Comparison of ENCODE assay signal across 10 cellular contexts in genomic region chr1:108117908-108118902, GRCh38.
A peak's percentile ranks its signal among the peaks of the same experiment; 100 is the strongest.
DNase-seq lines count a peak whose midpoint lies in the region; ATAC-seq and TF ChIP-seq lines count a peak whose summit lies in the region.
"Had no signal": no experiment of that assay in that cellular context is flagged by ENCODE, and none has a peak within 500 bp of the region (broad histone marks: within the 10 kb centered on the region; RNA-seq: fewer than 3 reads in every experiment).

No MANE protein-coding gene starts in this region.

- POLR2A ChIA-PET in IMR-90 (lab: Charles Lee; ENCODE audit: unreplicated experiment): no interaction called here
- POLR2A ChIA-PET in CD8-positive, alpha-beta T cell (lab: Charles Lee): no interaction called here

- no peak overlapping the region for H4K91ac ChIP-seq in IMR-90 (ENCODE audit: insufficient read depth, low read depth, low read length)

- no peak overlapping the region for H3K56ac ChIP-seq in IMR-90 (ENCODE audit: extremely low read depth, insufficient read depth, low read length)

- H2BK15ac ChIP-seq in IMR-90 (ENCODE audit: low read depth, low read length): no peak overlapping the region; the same call in 2 of the 3 replicates

- no peak overlapping the region for H3K27ac Mint-ChIP-seq in CD8-positive, alpha-beta T cell
- H3K27ac Mint-ChIP-seq: activated T-cell treated with anti-CD3 and anti-CD28 coated beads, Interleukin-2, amount 50 U/mL, for 72 hours had no signal

- no peak overlapping the region for H2AK5ac ChIP-seq in IMR-90 (ENCODE audit: low read depth, low read length)

- H3K4ac ChIP-seq in IMR-90 (ENCODE audit: low read depth, low read length): 0 out of 2 replicates have a peak overlapping the region, but pooled peaks have one; percentile 15

- H2BK20ac ChIP-seq in IMR-90 (ENCODE audit: low read depth, low read length): no peak overlapping the region

- no peak overlapping the region for H3K18ac ChIP-seq in IMR-90 (ENCODE audit: low read depth, low read length)

- TF ChIP-seq CTCF in IMR-90 (conservative IDR thresholded peaks at IDR 0.05; ENCODE audit: low read depth, low read length) (no peak), lower lobe of right lung (IDR thresholded peaks at IDR 0.05) (no peak)
- no peak for TF ChIP-seq CTCF in CD8-positive, alpha-beta T cell (IDR thresholded peaks at IDR 0.05)

- peak overlapping the region in 8 of 11 experiments; percentile 10 to 64 (median 52); a peak in 12 of 22 replicates for H3K9ac ChIP-seq in BLaER1 treated with 17β-estradiol and CSF1 and Interleukin-3, amounts not matched to agents 10 nM and 100 nM
- no peak overlapping the region for H3K9ac ChIP-seq in IMR-90 (ENCODE audit: low read depth, low read length)

- peak; percentile 76 for DNase-seq in IMR-90
- peak; percentile 22 for DNase-seq in T1000 (lab: John Stamatoyannopoulos, UW)
- peak; percentile 82 for DNase-seq in hepatic stellate cell (ENCODE audit: low spot score)
- no peak for DNase-seq in lower lobe of right lung
- no peak for DNase-seq in CD8-positive, alpha-beta T cell
- DNase-seq in NCI-H1694 treated with DMSO at 0.1 percent for 48 hours (lab: John Stamatoyannopoulos, UW): no peak
- DNase-seq: activated T-cell treated with anti-CD3 and anti-CD28 coated beads, Interleukin-2, amount 50 U/mL, for 72 hours; effector CD8-positive, alpha-beta T cell had no signal

- CTCF ChIA-PET in IMR-90 (lab: Yijun Ruan, JAX): interaction anchor here (1.2 kb wide), 1 partner anchor 83 kb away, joined by 3 read pairs; no protein-coding TSS in a partner anchor
- CTCF ChIA-PET in CD8-positive, alpha-beta T cell (lab: Charles Lee): interaction anchor here (1.0 to 2.1 kb wide), 4 partner anchors 10 to 336 kb away, joined by 3 to 23 read pairs (median 4); no protein-coding TSS in a partner anchor

- H2AK9ac ChIP-seq in IMR-90 (replicated peaks; ENCODE audit: low read depth, low read length, poor library complexity): no peak overlapping the region

- H3K79me1 ChIP-seq in IMR-90 (ENCODE audit: low read depth in 1 of 2, low read length in 2 of 2): no peaks in the 10 kb centered on the region

- no peaks in the 10 kb centered on the region for H3K36me3 Mint-ChIP-seq in CD8-positive, alpha-beta T cell

- H3K36me3 ChIP-seq in BLaER1 treated with 17β-estradiol and CSF1 and Interleukin-3, amounts not matched to agents 10 nM and 100 nM: no peaks in the 10 kb centered on the region
- H3K36me3 ChIP-seq in IMR-90 (ENCODE audit: control insufficient read depth, insufficient read depth, low read length): no peaks in the 10 kb centered on the region
- no peaks in the 10 kb centered on the region for H3K36me3 ChIP-seq in lower lobe of right lung
- no peaks in the 10 kb centered on the region for H3K36me3 ChIP-seq in CD8-positive, alpha-beta T cell (ENCODE audit: insufficient read depth, low read length)

- peaks cover 0 to 26% (median 17%) of the 10 kb centered on the region in 11 experiments; a peak in 13 of 22 replicates for H3K9me3 ChIP-seq in BLaER1 treated with 17β-estradiol and CSF1 and Interleukin-3, amounts not matched to agents 10 nM and 100 nM (replicated peaks in 1 of 11)
- H3K9me3 ChIP-seq in IMR-90 (ENCODE audit: control insufficient read depth, insufficient read depth, low read length) (no peaks in the 10 kb centered on the region), lower lobe of right lung (no peaks in the 10 kb centered on the region)
- no peaks in the 10 kb centered on the region for H3K9me3 ChIP-seq in CD8-positive, alpha-beta T cell (ENCODE audit: low read length)

- H3K9me3 Mint-ChIP-seq in CD8-positive, alpha-beta T cell: no peaks in the 10 kb centered on the region
- H3K9me3 Mint-ChIP-seq: activated T-cell treated with anti-CD3 and anti-CD28 coated beads, Interleukin-2, amount 50 U/mL, for 72 hours had no signal

- peaks cover 48 to 67% (median 63%) of the 10 kb centered on the region in 10 experiments for H3K4me1 ChIP-seq in BLaER1 treated with 17β-estradiol and CSF1 and Interleukin-3, amounts not matched to agents 10 nM and 100 nM
- H3K4me1 ChIP-seq in IMR-90 (ENCODE audit: control insufficient read depth, insufficient read depth, low read length) (no peaks in the 10 kb centered on the region), lower lobe of right lung (peaks cover 13% of the 10 kb centered on the region)
- H3K4me1 ChIP-seq in CD8-positive, alpha-beta T cell (ENCODE audit: insufficient read depth, low read length): no peaks in the 10 kb centered on the region

- H2BK120ac ChIP-seq in IMR-90 (ENCODE audit: low read depth, low read length): no peak overlapping the region

- ATAC-seq in IMR-90 (ENCODE audit: low read depth): peak; percentile 79
- no peak for ATAC-seq in GM21367 (IDR thresholded peaks at IDR 0.05; ENCODE audit: unreplicated experiment)
- ATAC-seq in lower lobe of right lung: no peak
- ATAC-seq in CD8-positive, alpha-beta T cell: no peak
- ATAC-seq: activated T-cell treated with anti-CD3 and anti-CD28 coated beads, Interleukin-2, amount 50 U/mL, for 72 hours had no signal

- H3K9me1 ChIP-seq in IMR-90 (ENCODE audit: insufficient read depth, low read length): no peaks in the 10 kb centered on the region

- intact Hi-C loops in IMR-90 (cut with micrococcal nuclease): no loop called here
- intact Hi-C loops in lower lobe of right lung (cut with DNase I): no loop called here
- intact Hi-C loops in CD8-positive, alpha-beta T cell (cut with DNase I, micrococcal nuclease): no loop called here

- no peaks in the 10 kb centered on the region for H3K27me3 Mint-ChIP-seq in CD8-positive, alpha-beta T cell (ENCODE audit: low read depth)

- H4K20me1 ChIP-seq in BLaER1 treated with 17β-estradiol and CSF1 and Interleukin-3, amounts not matched to agents 10 nM and 100 nM: no peaks in the 10 kb centered on the region
- H4K20me1 ChIP-seq in IMR-90 (ENCODE audit: insufficient read depth, low read length): no peaks in the 10 kb centered on the region

- H3K4me1 Mint-ChIP-seq in CD8-positive, alpha-beta T cell (ENCODE audit: low read depth): peaks cover 2% of the 10 kb centered on the region

- peak overlapping the region; percentile 40 to 85 (median 70); a peak in 21 of 22 replicates for H3K27ac ChIP-seq in BLaER1 treated with 17β-estradiol and CSF1 and Interleukin-3, amounts not matched to agents 10 nM and 100 nM
- H3K27ac ChIP-seq in IMR-90 (ENCODE audit: insufficient read depth, low read length): no peak overlapping the region
- no peak overlapping the region for H3K27ac ChIP-seq in lower lobe of right lung
- H3K27ac ChIP-seq in CD8-positive, alpha-beta T cell (ENCODE audit: low read depth, low read length): no peak overlapping the region

- H2BK5ac ChIP-seq in IMR-90 (ENCODE audit: low read depth, low read length, poor library complexity, severe bottlenecking): no peak overlapping the region

- H3K23ac ChIP-seq in IMR-90 (ENCODE audit: low read depth, low read length): no peak overlapping the region

- peak overlapping the region in 1 of 2 experiments; percentile 64; a peak in 2 of 4 replicates for H4K8ac ChIP-seq in IMR-90 (ENCODE audit: low read depth in 2 of 2, low read length in 2 of 2)

- H3K4me3 ChIP-seq in BLaER1 treated with 17β-estradiol and CSF1 and Interleukin-3, amounts not matched to agents 10 nM and 100 nM: no peak overlapping the region
- H3K4me3 ChIP-seq in IMR-90 (ENCODE audit: insufficient read depth, low read depth, low read length): no peak overlapping the region
- H3K4me3 ChIP-seq in lower lobe of right lung: no peak overlapping the region
- H3K4me3 ChIP-seq in CD8-positive, alpha-beta T cell (ENCODE audit: low read depth, low read length): no peak overlapping the region

- WGBS in IMR-90 (ENCODE audit: extremely low coverage in 2 of 2, insufficient read length in 1 of 2), 2 experiments: no CpG with 5 or more reads among the region's 5 CpGs

- BruUV-seq in IMR-90 (replicated peaks; lab: Mats Ljungman, UMichigan): no TSS peak

- H2AFZ ChIP-seq in IMR-90 (replicated peaks; ENCODE audit: low read length, poor library complexity): peak overlapping the region; percentile 38

- TF ChIP-seq POLR2A in IMR-90 (IDR thresholded peaks at IDR 0.05; ENCODE audit: low read depth, low read length): no peak

- dilution Hi-C loops in IMR-90 (cut with HindIII; ENCODE audit: low sequenced_read_pairs, unreplicated experiment): no loop called here

- H3K4me2 ChIP-seq in BLaER1 treated with 17β-estradiol and CSF1 and Interleukin-3, amounts not matched to agents 10 nM and 100 nM: peak overlapping the region; percentile 64 to 90 (median 81)
- no peak overlapping the region for H3K4me2 ChIP-seq in IMR-90 (ENCODE audit: low read depth, low read length)

- H4K5ac ChIP-seq in IMR-90 (ENCODE audit: low read depth, low read length): no peak overlapping the region

- no peak overlapping the region for H3K4me3 Mint-ChIP-seq in CD8-positive, alpha-beta T cell
- H3K4me3 Mint-ChIP-seq: activated T-cell treated with anti-CD3 and anti-CD28 coated beads, Interleukin-2, amount 50 U/mL, for 72 hours had no signal

- in situ Hi-C loops in IMR-90 (cut with MboI; ENCODE audit: low sequenced_read_pairs): no loop called here

- H3K27me3 ChIP-seq in BLaER1 treated with 17β-estradiol and CSF1 and Interleukin-3, amounts not matched to agents 10 nM and 100 nM: no peaks in the 10 kb centered on the region
- H3K27me3 ChIP-seq in IMR-90 (ENCODE audit: control insufficient read depth, insufficient read depth, low read length) (peaks cover 10% of the 10 kb centered on the region; the same call in 1 of the 2 replicates), lower lobe of right lung (ENCODE audit: low read depth) (peaks cover 4% of the 10 kb centered on the region)
- no peaks in the 10 kb centered on the region for H3K27me3 ChIP-seq in CD8-positive, alpha-beta T cell (ENCODE audit: insufficient read depth, low read length)

- TF ChIP-seq RAD21 in IMR-90 (IDR thresholded peaks at IDR 0.05; ENCODE audit: low read length): no peak

- H3K14ac ChIP-seq in IMR-90 (replicated peaks; ENCODE audit: low read depth, low read length): no peak overlapping the region

TF ChIP-seq in IMR-90, 13 proteins besides CTCF, POLR2A, EP300 and RAD21 (continues in another document):
- TF ChIP-seq MAFK (IDR thresholded peaks at IDR 0.05; ENCODE audit: low read depth, low read length) (no peak), MXI1 (IDR thresholded peaks at IDR 0.05; ENCODE audit: borderline replicate concordance, low read depth, low read length) (no peak), ELK1 (IDR thresholded peaks at IDR 0.05; ENCODE audit: borderline replicate concordance, low read depth, low read length) (no peak), CHD1 (IDR thresholded peaks at IDR 0.05; ENCODE audit: low read depth, low read length) (no peak), CEBPB (IDR thresholded peaks at IDR 0.05; ENCODE audit: low read depth, low read length) (peak; percentile 90), BHLHE40 (IDR thresholded peaks at IDR 0.05; ENCODE audit: low read depth, low read length) (peak; percentile 68)

Comparison
In these comparisons a context has a peak if more than half of its experiments do, and no peak if none do; other contexts are left out.
1. H3K27ac ChIP-seq: peak in BLaER1 treated with 17β-estradiol and CSF1 and Interleukin-3, amounts not matched to agents 10 nM and 100 nM (11 of 11); none in IMR-90 (single experiment), lower lobe of right lung (single experiment) and CD8-positive, alpha-beta T cell (single experiment).
2. DNase-seq: peak in IMR-90 (single experiment), T1000 (single experiment) and hepatic stellate cell (single experiment); none in lower lobe of right lung (single experiment), CD8-positive, alpha-beta T cell (0 of 7) and NCI-H1694 treated with DMSO at 0.1 percent for 48 hours (single experiment).